Comparison of ENCODE assay signal across 34 cellular contexts in genomic region chr3:146664403-146664802, GRCh38. TPM values are rescaled to one million over a fixed set of nuclear protein-coding genes. Genes with fewer than 3 reads are reported as not detected.
"Had no signal": no experiment of that assay in that cellular context is flagged by ENCODE, and none has a peak within 500 bp of the region (broad histone marks: within the 10 kb centered on the region; RNA-seq: fewer than 3 reads in every experiment).

No MANE protein-coding gene starts in this region.

- DNase-seq: activated CD4-positive, alpha-beta memory T cell treated with anti-CD3 and anti-CD28 coated beads, Interleukin-2, amount 10 ng/mL, durations not matched to agents 7 days and 5 days; activated CD4-positive, alpha-beta T cell treated with anti-CD3 and anti-CD28 coated beads for 1 hour; activated CD4-positive, alpha-beta T cell treated with anti-CD3 and anti-CD28 coated beads for 4 hours; activated CD4-positive, alpha-beta T cell treated with anti-CD3 and anti-CD28 coated beads, Interleukin-2, amount 10 ng/mL, durations not matched to agents 7 days and 5 days; activated CD4-positive, alpha-beta T cell treated with anti-CD3 and anti-CD28 coated beads, Interleukin-2, amount 50 U/mL, for 4 hours; activated CD8-positive, alpha-beta memory T cell treated with anti-CD3 and anti-CD28 coated beads, Interleukin-2, amount 50 U/mL, for 48 hours; activated gamma-delta T cell; activated naive CD4-positive, alpha-beta T cell; activated naive CD4-positive, alpha-beta T cell treated with anti-CD3 and anti-CD28 coated beads, Interleukin-2, amount 10 ng/mL, durations not matched to agents 7 days and 5 days; activated naive CD8-positive, alpha-beta T cell treated with anti-CD3 and anti-CD28 coated beads, Interleukin-2, amount 10 ng/mL, durations not matched to agents 7 days and 5 days; activated T-cell treated with anti-CD3 and anti-CD28 coated beads for 4 hours; activated T-cell treated with anti-CD3 and anti-CD28 coated beads, Interleukin-2, amount 50 U/mL, for 24 hours; activated T-cell treated with anti-CD3 and anti-CD28 coated beads, Interleukin-2, amount 50 U/mL, for 72 hours; central memory CD4-positive, alpha-beta T cell; cerebellar nuclear complex; colonic mucosa; effector CD8-positive, alpha-beta T cell; esophagus squamous epithelium; foreskin melanocyte; heart right ventricle; T-helper 2 cell had no signal

- H3K27ac ChIP-seq: ascending aorta, breast epithelium, cardiac muscle cell, colonic mucosa, epithelial cell of prostate, esophagus squamous epithelium, gastroesophageal sphincter, heart right ventricle had no signal

- H3K9me3 ChIP-seq: colonic mucosa, esophagus squamous epithelium, gastroesophageal sphincter had no signal

- H3K4me3 Mint-ChIP-seq: activated CD4-positive, alpha-beta memory T cell treated with anti-CD3 and anti-CD28 coated beads, Interleukin-2, amount 10 ng/mL, durations not matched to agents 7 days and 5 days; activated CD4-positive, alpha-beta T cell treated with anti-CD3 and anti-CD28 coated beads, Interleukin-2, amount 10 ng/mL, durations not matched to agents 7 days and 5 days; activated naive CD4-positive, alpha-beta T cell treated with anti-CD3 and anti-CD28 coated beads, Interleukin-2, amount 10 ng/mL, durations not matched to agents 7 days and 5 days; activated naive CD8-positive, alpha-beta T cell treated with anti-CD3 and anti-CD28 coated beads, Interleukin-2, amount 10 ng/mL, durations not matched to agents 7 days and 5 days; activated T-cell treated with anti-CD3 and anti-CD28 coated beads, Interleukin-2, amount 50 U/mL, for 24 hours; activated T-cell treated with anti-CD3 and anti-CD28 coated beads, Interleukin-2, amount 50 U/mL, for 72 hours; brain had no signal

- H3K27ac Mint-ChIP-seq: activated CD4-positive, alpha-beta memory T cell treated with anti-CD3 and anti-CD28 coated beads, Interleukin-2, amount 10 ng/mL, durations not matched to agents 7 days and 5 days; activated CD4-positive, alpha-beta T cell treated with anti-CD3 and anti-CD28 coated beads, Interleukin-2, amount 10 ng/mL, durations not matched to agents 7 days and 5 days; activated naive CD4-positive, alpha-beta T cell treated with anti-CD3 and anti-CD28 coated beads, Interleukin-2, amount 10 ng/mL, durations not matched to agents 7 days and 5 days; activated naive CD4-positive, alpha-beta T cell treated with anti-CD3 and anti-CD28 coated beads, Interleukin-2, amount 50 U/mL, for 72 hours; activated naive CD8-positive, alpha-beta T cell treated with anti-CD3 and anti-CD28 coated beads, Interleukin-2, amount 10 ng/mL, durations not matched to agents 7 days and 5 days; activated T-cell treated with anti-CD3 and anti-CD28 coated beads, Interleukin-2, amount 50 U/mL, for 24 hours; activated T-cell treated with anti-CD3 and anti-CD28 coated beads, Interleukin-2, amount 50 U/mL, for 72 hours; brain had no signal

- ATAC-seq: activated naive CD4-positive, alpha-beta T cell treated with anti-CD3 and anti-CD28 coated beads, Interleukin-2, amount 50 U/mL, for 72 hours; activated T-cell treated with anti-CD3 and anti-CD28 coated beads, Interleukin-2, amount 50 U/mL, for 72 hours; gastroesophageal sphincter; heart right ventricle had no signal

- H3K27me3 Mint-ChIP-seq: activated CD4-positive, alpha-beta memory T cell treated with anti-CD3 and anti-CD28 coated beads, Interleukin-2, amount 10 ng/mL, durations not matched to agents 7 days and 5 days; activated CD4-positive, alpha-beta T cell treated with anti-CD3 and anti-CD28 coated beads, Interleukin-2, amount 10 ng/mL, durations not matched to agents 7 days and 5 days; activated naive CD4-positive, alpha-beta T cell treated with anti-CD3 and anti-CD28 coated beads, Interleukin-2, amount 10 ng/mL, durations not matched to agents 7 days and 5 days; activated naive CD8-positive, alpha-beta T cell treated with anti-CD3 and anti-CD28 coated beads, Interleukin-2, amount 10 ng/mL, durations not matched to agents 7 days and 5 days; activated T-cell treated with anti-CD3 and anti-CD28 coated beads, Interleukin-2, amount 50 U/mL, for 24 hours; brain had no signal

- H3K36me3 Mint-ChIP-seq: activated naive CD4-positive, alpha-beta T cell treated with anti-CD3 and anti-CD28 coated beads, Interleukin-2, amount 10 ng/mL, durations not matched to agents 7 days and 5 days; activated naive CD8-positive, alpha-beta T cell treated with anti-CD3 and anti-CD28 coated beads, Interleukin-2, amount 10 ng/mL, durations not matched to agents 7 days and 5 days; brain had no signal

- H3K4me1 ChIP-seq: ascending aorta, breast epithelium, colonic mucosa, esophagus squamous epithelium, gastroesophageal sphincter, heart right ventricle had no signal

- H3K36me3 ChIP-seq: ascending aorta, breast epithelium, cardiac muscle cell, colonic mucosa, esophagus squamous epithelium, gastroesophageal sphincter, heart right ventricle had no signal

- H3K9me3 Mint-ChIP-seq: activated CD4-positive, alpha-beta memory T cell treated with anti-CD3 and anti-CD28 coated beads, Interleukin-2, amount 10 ng/mL, durations not matched to agents 7 days and 5 days; activated CD4-positive, alpha-beta T cell treated with anti-CD3 and anti-CD28 coated beads, Interleukin-2, amount 10 ng/mL, durations not matched to agents 7 days and 5 days; activated naive CD4-positive, alpha-beta T cell treated with anti-CD3 and anti-CD28 coated beads, Interleukin-2, amount 10 ng/mL, durations not matched to agents 7 days and 5 days; activated naive CD8-positive, alpha-beta T cell treated with anti-CD3 and anti-CD28 coated beads, Interleukin-2, amount 10 ng/mL, durations not matched to agents 7 days and 5 days; activated T-cell treated with anti-CD3 and anti-CD28 coated beads, Interleukin-2, amount 50 U/mL, for 24 hours had no signal

- H3K4me3 ChIP-seq: ascending aorta, breast epithelium, cardiac muscle cell, colonic mucosa, esophagus squamous epithelium, gastroesophageal sphincter, heart right ventricle had no signal

- H3K27me3 ChIP-seq: ascending aorta, breast epithelium, cardiac muscle cell, colonic mucosa, esophagus squamous epithelium, gastroesophageal sphincter, heart right ventricle had no signal

- H3K4me1 Mint-ChIP-seq: activated CD4-positive, alpha-beta memory T cell treated with anti-CD3 and anti-CD28 coated beads, Interleukin-2, amount 10 ng/mL, durations not matched to agents 7 days and 5 days; activated CD4-positive, alpha-beta T cell treated with anti-CD3 and anti-CD28 coated beads, Interleukin-2, amount 10 ng/mL, durations not matched to agents 7 days and 5 days; activated naive CD4-positive, alpha-beta T cell treated with anti-CD3 and anti-CD28 coated beads, Interleukin-2, amount 10 ng/mL, durations not matched to agents 7 days and 5 days; activated naive CD8-positive, alpha-beta T cell treated with anti-CD3 and anti-CD28 coated beads, Interleukin-2, amount 10 ng/mL, durations not matched to agents 7 days and 5 days; brain had no signal

RNA-seq across cellular contexts. Expression of gene PLSCR5, which starts 59.3 kb away (rescaled TPM):
- total RNA-seq: activated CD4-positive, alpha-beta memory T cell treated with anti-CD3 and anti-CD28 coated beads, Interleukin-2, amount 10 ng/mL, durations not matched to agents 7 days and 5 days; activated CD4-positive, alpha-beta T cell treated with anti-CD3 and anti-CD28 coated beads, Interleukin-2, amount 10 ng/mL, durations not matched to agents 7 days and 5 days; activated naive CD4-positive, alpha-beta T cell treated with anti-CD3 and anti-CD28 coated beads, Interleukin-2, amount 50 U/mL, for 72 hours; activated naive CD8-positive, alpha-beta T cell treated with anti-CD3 and anti-CD28 coated beads, Interleukin-2, amount 10 ng/mL, durations not matched to agents 7 days and 5 days; activated T-cell treated with anti-CD3 and anti-CD28 coated beads, Interleukin-2, amount 50 U/mL, for 72 hours; ascending aorta; breast epithelium; colonic mucosa; dermis microvascular lymphatic vessel endothelial cell; endothelial cell of umbilical vein; esophagus squamous epithelium; fibroblast of lung; fibroblast of villous mesenchyme; gastroesophageal sphincter; glomerular endothelial cell; heart right ventricle had no signal
- polyA plus RNA-seq: endothelial cell of umbilical vein, esophagus, fibroblast of lung, heart right ventricle had no signal
